ENCODE assay signal across 16 cellular contexts in genomic region chr3:69696365-69696764, GRCh38. TPM values are rescaled to one million over a fixed set of nuclear protein-coding genes. Genes with fewer than 3 reads are reported as not detected.
DNase-seq lines count a peak whose midpoint lies in the region; ATAC-seq, FAIRE-seq and TF ChIP-seq lines count a peak whose summit lies in the region.
"Had no signal": no experiment of that assay in that cellular context is flagged by ENCODE, and none has a peak within 500 bp of the region (broad histone marks: within the 10 kb centered on the region; RNA-seq: fewer than 3 reads in every experiment).

No MANE protein-coding gene starts in this region.

- H3K27ac ChIP-seq in GM23338 (ENCODE audit: low read depth) (no peak overlapping the region), K562 (ENCODE audit: extremely low read depth, low read depth, low read length) (no peak overlapping the region), mesenchymal stem cell (ENCODE audit: low read length, poor library complexity, severe bottlenecking) (no peak overlapping the region), right lobe of liver (no peak overlapping the region), SJCRH30 (no peak overlapping the region)
- H3K27ac ChIP-seq: C4-2B, HL-60 had no signal

- no peak overlapping the region for H3K9ac ChIP-seq in K562 (ENCODE audit: insufficient read depth in 1 of 2, low read depth in 2 of 2, low read length in 2 of 2)
- no peak overlapping the region for H3K9ac ChIP-seq in mesenchymal stem cell (ENCODE audit: low read length)

- POLR2A ChIA-PET in K562 (lab: Yijun Ruan, JAX), result interaction anchor here (0.7 to 1.7 kb wide), 4 partner anchors 12 to 38 kb away, joined by 3 to 4 read pairs (median 4); no protein-coding TSS in a partner anchor

- H3K79me1 ChIP-seq in mesenchymal stem cell (replicated peaks; ENCODE audit: low read length, poor library complexity, severe bottlenecking), result no peaks in the 10 kb centered on the region

- no peaks in the 10 kb centered on the region for H3K36me3 Mint-ChIP-seq in GM23338 (ENCODE audit: low read depth)
- H3K36me3 Mint-ChIP-seq: CD4-positive, alpha-beta memory T cell had no signal

- H3K27me3 Mint-ChIP-seq in GM23338 (ENCODE audit: insufficient read depth, low read depth, poor library complexity), result peaks cover 3% of the 10 kb centered on the region
- H3K27me3 Mint-ChIP-seq: CD4-positive, alpha-beta memory T cell had no signal

- no peaks in the 10 kb centered on the region for H3F3A ChIP-seq in GM23338 (replicated peaks; ENCODE audit: low read depth)

- in situ Hi-C loops in K562 (cut with MboI), result loop anchor here (5.0 to 10.0 kb wide), 2 partner anchors 96 to 248 kb away; no protein-coding TSS in a partner anchor

- 0% methylated on average over 1 of the region's 1 CpG for WGBS in K562 (ENCODE audit: insufficient coverage, low coverage, missing lambda C conversion rate)
- WGBS in mesenchymal stem cell, result 88% methylated on average over 1 of the region's 1 CpG
- 60% methylated on average over 1 of the region's 1 CpG for WGBS in right lobe of liver (ENCODE audit: insufficient coverage, low coverage, low lambda C conversion rate, missing lambda C conversion rate)

- no peaks in the 10 kb centered on the region for H3K9me3 ChIP-seq in K562 (replicated peaks; ENCODE audit: control insufficient read depth, insufficient read depth, low read depth, low read length)
- peaks cover 5% of the 10 kb centered on the region for H3K9me3 ChIP-seq in mesenchymal stem cell (ENCODE audit: control insufficient read depth, low read length)
- no peaks in the 10 kb centered on the region for H3K9me3 ChIP-seq in right lobe of liver
- H3K9me3 ChIP-seq in SJCRH30 (replicated peaks), result no peaks in the 10 kb centered on the region
- H3K9me3 ChIP-seq: BE2C, HAP-1 had no signal

- H3K4me2 ChIP-seq in GM23338 (no peak overlapping the region), K562 (ENCODE audit: insufficient read depth, low read length) (no peak overlapping the region), mesenchymal stem cell (ENCODE audit: low read length, poor library complexity, severe bottlenecking) (no peak overlapping the region)

- H3K36me3 ChIP-seq in GM23338 (ENCODE audit: insufficient read depth) (no peaks in the 10 kb centered on the region), K562 (ENCODE audit: control insufficient read depth, insufficient read depth, low read length) (no peaks in the 10 kb centered on the region), mesenchymal stem cell (ENCODE audit: control insufficient read depth in 1 of 2, insufficient read depth in 2 of 2, low read depth in 1 of 2, low read length in 2 of 2) (no peaks in the 10 kb centered on the region), right lobe of liver (no peaks in the 10 kb centered on the region), SJCRH30 (no peaks in the 10 kb centered on the region)
- H3K36me3 ChIP-seq: BE2C, HAP-1 had no signal

- H3K4me3 ChIP-seq in GM23338 (no peak overlapping the region), K562 (no peak overlapping the region), mesenchymal stem cell (ENCODE audit: insufficient read depth in 1 of 2, low read depth in 1 of 2, low read length in 2 of 2) (no peak overlapping the region), right lobe of liver (no peak overlapping the region), SJCRH30 (no peak overlapping the region)
- H3K4me3 ChIP-seq: HAP-1 had no signal

- no peak overlapping the region for H2BK12ac ChIP-seq in mesenchymal stem cell (ENCODE audit: low read length in 2 of 2)

- H3K9me2 ChIP-seq in GM23338 (ENCODE audit: insufficient read depth), result 0 out of 2 replicates have a peak, but pooled peaks cover 2% of the 10 kb centered on the region

- no peak for TF ChIP-seq EP300 in K562 (IDR thresholded peaks at IDR 0.05; ENCODE audit: low read length)

- DNase-seq in NCI-H748 (lab: John Stamatoyannopoulos, UW; ENCODE audit: unreplicated experiment) (peak; percentile 19), NCI-H748 treated with DMSO at 0.1 percent for 48 hours (lab: John Stamatoyannopoulos, UW) (no peak), GM23338 (ENCODE audit: low spot score) (peak; percentile 19), K562 (ENCODE audit: extremely low read depth in 1 of 4, low spot score in 3 of 4) (peak in 2 of 4 experiments; percentile 13 to 45), mesenchymal stem cell (no peak), right lobe of liver (no peak), SJCRH30 (no peak)
- DNase-seq in NK-92 treated with Interleukin-12 subunit alpha and Interleukin-12 subunit beta, amount 100 ng/mL, for 24 hours (lab: John Stamatoyannopoulos, UW), result no peak
- DNase-seq: BE2C; CD4-positive, alpha-beta memory T cell; DND-41 had no signal

- H4K8ac ChIP-seq in mesenchymal stem cell (ENCODE audit: low read length), result no peak overlapping the region

- H3K4me1 ChIP-seq in GM23338 (ENCODE audit: insufficient read depth) (no peaks in the 10 kb centered on the region), K562 (replicated peaks in 1 of 2; ENCODE audit: control insufficient read depth in 2 of 2, insufficient read depth in 2 of 2, low read length in 2 of 2) (peaks cover 3 to 11% of the 10 kb centered on the region in 2 experiments; a peak in 3 of 5 replicates), mesenchymal stem cell (ENCODE audit: control insufficient read depth, insufficient read depth, low read depth, low read length) (no peaks in the 10 kb centered on the region), right lobe of liver (no peaks in the 10 kb centered on the region), SJCRH30 (no peaks in the 10 kb centered on the region)

- H3K9me1 ChIP-seq in K562 (ENCODE audit: control insufficient read depth, insufficient read depth, low read length), result no peaks in the 10 kb centered on the region

- TF ChIP-seq CTCF in GM23338 (conservative IDR thresholded peaks at IDR 0.05; ENCODE audit: low read depth in 2 of 2) (no peak), K562 (IDR thresholded peaks at IDR 0.05 in 2 of 3, conservative IDR thresholded peaks at IDR 0.05 in 1 of 3; ENCODE audit: insufficient read depth in 2 of 3, low read depth in 1 of 3, low read length in 3 of 3) (no peak), right lobe of liver (IDR thresholded peaks at IDR 0.05) (no peak)

- H3K27ac Mint-ChIP-seq in GM23338, result no peak overlapping the region
- H3K27ac Mint-ChIP-seq: CD4-positive, alpha-beta memory T cell had no signal

- BruUV-seq in K562 (replicated peaks; lab: Mats Ljungman, UMichigan), result no TSS peak

- H2BK15ac ChIP-seq in mesenchymal stem cell (ENCODE audit: low read depth, poor library complexity, severe bottlenecking), result no peak overlapping the region

- no peak overlapping the region for H3K14ac ChIP-seq in mesenchymal stem cell (ENCODE audit: low read length in 2 of 2)

- no peak overlapping the region for H2AK5ac ChIP-seq in mesenchymal stem cell (ENCODE audit: low read length, severe bottlenecking)

- intact Hi-C loops in K562 (cut with micrococcal nuclease), result no loop called here
- intact Hi-C loops in right lobe of liver (cut with DNase I), result no loop called here

- H4K20me1 ChIP-seq in GM23338 (replicated peaks; ENCODE audit: insufficient read depth), result no peaks in the 10 kb centered on the region
- no peaks in the 10 kb centered on the region for H4K20me1 ChIP-seq in K562 (replicated peaks; ENCODE audit: control insufficient read depth, insufficient read depth, low read length)

- TF ChIP-seq POLR2A in K562 (conservative IDR thresholded peaks at IDR 0.05) (no peak), right lobe of liver (IDR thresholded peaks at IDR 0.05) (no peak)

- H3K27me3 ChIP-seq in GM23338 (ENCODE audit: insufficient read depth) (no peaks in the 10 kb centered on the region), K562 (ENCODE audit: control insufficient read depth in 2 of 2, insufficient read depth in 2 of 2, low read length in 2 of 2) (no peaks in the 10 kb centered on the region), mesenchymal stem cell (ENCODE audit: control insufficient read depth in 1 of 2, insufficient read depth in 1 of 2, low read length in 2 of 2) (no peaks in the 10 kb centered on the region), right lobe of liver (no peaks in the 10 kb centered on the region), SJCRH30 (no peaks in the 10 kb centered on the region)
- H3K27me3 ChIP-seq: BE2C had no signal

- no peak overlapping the region for H3K4me3 Mint-ChIP-seq in GM23338
- H3K4me3 Mint-ChIP-seq: CD4-positive, alpha-beta memory T cell had no signal

- H3K9me3 Mint-ChIP-seq in GM23338, result peaks cover 3% of the 10 kb centered on the region; the same call in 2 of the 3 replicates

- no peak overlapping the region for H4K91ac ChIP-seq in mesenchymal stem cell (ENCODE audit: low read length)

- CTCF ChIA-PET in K562 (lab: Yijun Ruan, JAX; ENCODE audit: low intra/inter-chr PET ratio), result no interaction called here

- no peak for FAIRE-seq in K562 (lab: Jason Lieb, UNC)
- FAIRE-seq: A204.1, H1 had no signal

- H2BK120ac ChIP-seq in mesenchymal stem cell (ENCODE audit: low read depth, low read length), result peak overlapping the region; percentile 66

- ATAC-seq in GM23338 (peak; percentile 32; the same call in 2 of the 3 replicates), K562 (peak; percentile 75), right lobe of liver (no peak)

- no peak overlapping the region for H3K23ac ChIP-seq in mesenchymal stem cell (ENCODE audit: low read length in 2 of 2)

- no peaks in the 10 kb centered on the region for H3K79me2 ChIP-seq in GM23338 (replicated peaks; ENCODE audit: insufficient read depth)
- H3K79me2 ChIP-seq in K562 (ENCODE audit: control insufficient read depth, insufficient read depth, low read length), result no peaks in the 10 kb centered on the region

- H3K4ac ChIP-seq in mesenchymal stem cell (ENCODE audit: low read depth in 1 of 2, low read length in 2 of 2), result no peak overlapping the region

- no peaks in the 10 kb centered on the region; the same call in 2 of the 3 replicates for H3K4me1 Mint-ChIP-seq in GM23338
- H3K4me1 Mint-ChIP-seq: CD4-positive, alpha-beta memory T cell had no signal

- no peak overlapping the region for H2AFZ ChIP-seq in GM23338
- peak overlapping the region; percentile 38; the same call in 1 of the 2 replicates for H2AFZ ChIP-seq in K562 (ENCODE audit: low read depth, low read length)
- no peak overlapping the region for H2AFZ ChIP-seq in mesenchymal stem cell (ENCODE audit: low read depth, low read length)

- no peak for TF ChIP-seq RAD21 in K562 (CRISPR knock-in tag; conservative IDR thresholded peaks at IDR 0.05 in 1 of 2, IDR thresholded peaks at IDR 0.05 in 1 of 2)

- H2BK5ac ChIP-seq in mesenchymal stem cell (ENCODE audit: low read depth, low read length, poor library complexity, severe bottlenecking), result no peak overlapping the region

- no peak overlapping the region for H3K18ac ChIP-seq in mesenchymal stem cell (ENCODE audit: low read depth in 1 of 2, low read length in 2 of 2)

RNA-seq across cellular contexts. Expression of gene MITF, which starts 42.9 kb away (rescaled TPM):
- total RNA-seq in GM23338 (2014; rRNA removed; shearing (Covaris generic)), result 1.9 and 4.2 TPM in 2 replicates
- 1.5 and 2.4 TPM in 2 replicates for polyA plus RNA-seq in GM23338 (2016; fragmentation: Nextera tagmentation; extraction: Ambion mirVana)
- total RNA-seq in K562 (2011; cell fraction: chromatin; rRNA removed; ENCODE audit: low replicate concordance), result 14.1 and 25.5 TPM in 2 replicates
- total RNA-seq in K562 (2011; cell fraction: nucleolus; rRNA removed), result 10.0 and 11.2 TPM in 2 replicates
- total RNA-seq in K562 (2011; cell fraction: nucleoplasm; rRNA removed), result 19.1 and 23.1 TPM in 2 replicates
- total RNA-seq in K562 (2014; rRNA removed), result 11.5 and 17.6 TPM in 2 replicates
- 11.1 and 13.5 TPM in 2 replicates for total RNA-seq in K562 (2014; rRNA removed; fragmentation: Illumina TruSeq; extraction: Trizol)
- 13.4 and 14.2 TPM in 2 replicates for total RNA-seq in K562 (2015; rRNA removed; fragmentation: Illumina TruSeq; extraction: Trizol)
- 14.6 and 16.5 TPM in 2 replicates for total RNA-seq in K562 (2021)
- polyA plus RNA-seq in K562 (2011; rRNA removed), result 9.7 and 10.1 TPM in 2 replicates
- polyA plus RNA-seq in K562 (2011; cell fraction: cytosol; rRNA removed), result 9.3 and 11.5 TPM in 2 replicates
- polyA plus RNA-seq in K562 (2011; cell fraction: nucleus; rRNA removed), result 11.0 and 11.4 TPM in 2 replicates
- polyA plus RNA-seq in K562 (2012), result 7.4 and 9.4 TPM in 2 replicates
- 10.7 and 14.9 TPM in 2 replicates for polyA plus RNA-seq in K562 (2014; fragmentation: Illumina TruSeq; extraction: Trizol)
- 1 to 10 TPM; 5.6 to 9.0 TPM for polyA plus RNA-seq in K562 (2014; fragmentation: Nextera tagmentation; extraction: Ambion mirVana)
- polyA plus RNA-seq in K562 (2014; rRNA removed), result 8.4 and 8.7 TPM in 2 replicates
- 32.4 and 33.9 TPM in 2 replicates for polyA minus RNA-seq in K562 (2011; rRNA and poly(A)+ RNA removed)
- polyA minus RNA-seq in K562 (2011; cell fraction: cytosol; rRNA and poly(A)+ RNA removed), result 11.4 and 11.9 TPM in 2 replicates
- polyA minus RNA-seq in K562 (2011; cell fraction: nucleus; rRNA and poly(A)+ RNA removed), result 21.8 and 42.0 TPM in 2 replicates
- 20.7 TPM for polyA plus RNA-seq in mesenchymal stem cell (2013, experiment 1 of 2)
- 20.9 TPM for polyA plus RNA-seq in mesenchymal stem cell (2013, experiment 2 of 2)
- total RNA-seq in right lobe of liver, result 1 to 10 TPM; 1.9 to 4.1 (median 3.8) TPM
- total RNA-seq in SJCRH30 (2014; rRNA removed; shearing (Covaris generic)), result 2.2 TPM in 2 replicates
- polyA plus RNA-seq: CD4-positive, alpha-beta memory T cell had no signal

Comparison
In these comparisons a context has a peak if more than half of its experiments do, and no peak if none do; other contexts are left out.
1. DNase-seq: peak in NCI-H748 (single experiment) and GM23338 (single experiment); none in NCI-H748 treated with DMSO at 0.1 percent for 48 hours (single experiment), mesenchymal stem cell (single experiment), NK-92 treated with Interleukin-12 subunit alpha and Interleukin-12 subunit beta, amount 100 ng/mL, for 24 hours (single experiment), right lobe of liver (0 of 3) and SJCRH30 (0 of 2).
2. ATAC-seq: peak in GM23338 (single experiment) and K562 (single experiment); none in right lobe of liver (0 of 4).